26 cellular contexts compared by ENCODE assay signal in genomic region chr9:31604516-31604915, GRCh38.
"Had no signal": no experiment of that assay in that cellular context is flagged by ENCODE, and none has a peak within 500 bp of the region (broad histone marks: within the 10 kb centered on the region; RNA-seq: fewer than 3 reads in every experiment).

No MANE protein-coding gene starts in this region.

- H3K4me1 Mint-ChIP-seq: mesothelial cell of epicardium; stimulated activated effector memory CD8-positive, alpha-beta T cell treated with anti-CD3 and anti-CD28 coated beads, Interleukin-12 subunit alpha, Interleukin-12 subunit beta, amount 100 ng/mL, for 72 hours had no signal

- H3K4me1 ChIP-seq: left ventricle myocardium inferior, pancreas, prostate gland, spleen, suprapubic skin, tibial artery, upper lobe of right lung, uterus had no signal

- H3K9me3 Mint-ChIP-seq: mesothelial cell of epicardium; stimulated activated effector memory CD8-positive, alpha-beta T cell treated with anti-CD3 and anti-CD28 coated beads, Interleukin-12 subunit alpha, Interleukin-12 subunit beta, amount 100 ng/mL, for 72 hours; stimulated activated naive CD8-positive, alpha-beta T cell treated with anti-CD3 and anti-CD28 coated beads, Interleukin-15, Interleukin-2, amounts not matched to agents 100 ng/mL and 50 ng/mL, for 24 hours had no signal

- H3K4me3 ChIP-seq: left ventricle myocardium inferior, lung, pancreas, prostate gland, spleen, suprapubic skin, thoracic aorta, tibial artery, upper lobe of right lung, uterus had no signal

- H3K36me3 ChIP-seq: left ventricle myocardium inferior, pancreas, prostate gland, spleen, suprapubic skin, thoracic aorta, tibial artery, upper lobe of right lung, uterus had no signal

- H3K9me3 ChIP-seq: left ventricle myocardium inferior, pancreas, prostate gland, spleen, suprapubic skin, thoracic aorta, tibial artery, upper lobe of right lung, uterus had no signal

- H3K36me3 Mint-ChIP-seq: mesothelial cell of epicardium; stimulated activated effector memory CD8-positive, alpha-beta T cell treated with anti-CD3 and anti-CD28 coated beads, Interleukin-12 subunit alpha, Interleukin-12 subunit beta, amount 100 ng/mL, for 72 hours had no signal

- H3K4me3 Mint-ChIP-seq: mesothelial cell of epicardium; naive thymus-derived CD4-positive, alpha-beta T cell; natural killer cell treated with Interleukin-12 subunit alpha and Interleukin-12 subunit beta and Interleukin-15 and Interleukin-18, amount 100 ng/mL, for 72 hours; stimulated activated effector memory CD8-positive, alpha-beta T cell treated with anti-CD3 and anti-CD28 coated beads, Interleukin-12 subunit alpha, Interleukin-12 subunit beta, amount 100 ng/mL, for 72 hours; stimulated activated naive CD8-positive, alpha-beta T cell treated with anti-CD3 and anti-CD28 coated beads, Interleukin-15, Interleukin-2, amounts not matched to agents 100 ng/mL and 50 ng/mL, for 24 hours had no signal

- DNase-seq: hippocampal formation; kidney glomerular epithelial cell; left colon; left ventricle myocardium inferior; mesendoderm; naive thymus-derived CD4-positive, alpha-beta T cell; pancreas; posterior cingulate gyrus; retina; right cardiac atrium; small intestine; spleen; stimulated activated CD4-positive, alpha-beta T cell treated with anti-CD3 and anti-CD28 coated beads, Interleukin-4, amount 100 ng/mL, for 24 hours; stimulated activated naive CD4-positive, alpha-beta T cell; tibial artery; trophoblast cell; upper lobe of right lung; uterus had no signal

- H3K27ac ChIP-seq: left ventricle myocardium inferior, pancreas, prostate gland, spleen, suprapubic skin, thoracic aorta, tibial artery, upper lobe of right lung, uterus had no signal

- H3K27me3 ChIP-seq: pancreas, spleen, suprapubic skin, tibial artery, upper lobe of right lung, uterus had no signal

- H3K27me3 Mint-ChIP-seq: naive thymus-derived CD4-positive, alpha-beta T cell; natural killer cell treated with Interleukin-12 subunit alpha and Interleukin-12 subunit beta and Interleukin-15 and Interleukin-18, amount 100 ng/mL, for 72 hours; stimulated activated naive CD8-positive, alpha-beta T cell treated with anti-CD3 and anti-CD28 coated beads, Interleukin-15, Interleukin-2, amounts not matched to agents 100 ng/mL and 50 ng/mL, for 24 hours had no signal

- H3K27ac Mint-ChIP-seq: mesothelial cell of epicardium; naive thymus-derived CD4-positive, alpha-beta T cell; natural killer cell treated with Interleukin-12 subunit alpha and Interleukin-12 subunit beta and Interleukin-15 and Interleukin-18, amount 100 ng/mL, for 72 hours; stimulated activated effector memory CD8-positive, alpha-beta T cell treated with anti-CD3 and anti-CD28 coated beads, Interleukin-12 subunit alpha, Interleukin-12 subunit beta, amount 100 ng/mL, for 72 hours; stimulated activated naive CD8-positive, alpha-beta T cell treated with anti-CD3 and anti-CD28 coated beads, Interleukin-15, Interleukin-2, amounts not matched to agents 100 ng/mL and 50 ng/mL, for 24 hours had no signal
